1 cellular context compared by ENCODE assay signal in the genomic region with DNA sequence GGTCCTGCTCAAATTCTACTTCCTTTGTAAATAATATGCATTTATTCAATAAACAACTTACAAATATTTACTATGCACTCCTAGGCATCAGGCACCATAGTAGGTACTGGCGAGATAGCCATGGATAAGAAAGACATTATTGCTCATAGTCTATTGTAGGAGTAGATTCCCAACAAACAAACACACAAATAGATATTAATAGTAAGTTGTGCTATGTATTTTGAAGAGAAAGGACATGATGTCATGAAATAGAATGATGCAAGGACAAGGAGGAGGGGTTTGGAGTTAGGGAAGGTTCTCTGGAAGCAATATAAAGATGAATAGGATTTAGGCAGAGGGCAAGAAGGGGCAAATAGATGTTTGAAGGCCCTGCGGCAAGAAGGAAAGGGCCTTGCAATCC.
TF ChIP-seq lines count a peak whose summit lies in the region.

No MANE protein-coding gene starts in this region.

TF ChIP-seq in HepG2, 621 proteins besides CTCF, POLR2A, EP300 and RAD21:
- TF ChIP-seq ATF7 (IDR thresholded peaks at IDR 0.05), result peak; percentile 29; the same call in 1 of the 2 replicates
- no peak for TF ChIP-seq ATF7 (CRISPR knock-in tag; IDR thresholded peaks at IDR 0.05)
- TF ChIP-seq ZNF230 (CRISPR knock-in tag; IDR thresholded peaks at IDR 0.05), result no peak
- TF ChIP-seq ZNF264 (CRISPR knock-in tag; IDR thresholded peaks at IDR 0.05), result no peak
- no peak for TF ChIP-seq MAF1 (CRISPR knock-in tag; IDR thresholded peaks at IDR 0.05; ENCODE audit: borderline replicate concordance)
TF ChIP-seq in HepG2: peak in this region for 1.
